In genomic region chr12:991350-992278, GRCh38 we compare ENCODE assay signal across 8 cellular contexts. TPM values are rescaled to one million over a fixed set of nuclear protein-coding genes. Genes with fewer than 3 reads are reported as not detected.
DNase-seq lines count a peak whose midpoint lies in the region; ATAC-seq and TF ChIP-seq lines count a peak whose summit lies in the region.

No MANE protein-coding gene starts in this region.

- TF ChIP-seq EP300 in suprapubic skin (IDR thresholded peaks at IDR 0.05), result no peak

- H3K4me3 ChIP-seq in RWPE2 (ENCODE audit: severe bottlenecking) (peak overlapping the region; percentile 92), lung (peak overlapping the region; percentile 70), suprapubic skin (peak overlapping the region; percentile 71)

- peak; percentile 5 for DNase-seq in activated CD8-positive, alpha-beta memory T cell treated with anti-CD3 and anti-CD28 coated beads, Interleukin-2, amount 50 U/mL, for 24 hours (ENCODE audit: extremely low read depth)
- DNase-seq in activated CD8-positive, alpha-beta memory T cell treated with anti-CD3 and anti-CD28 coated beads for 24 hours, result no peak
- DNase-seq in RWPE2 (ENCODE audit: low spot score), result no peak
- DNase-seq in dermis microvascular lymphatic vessel endothelial cell (ENCODE audit: low read depth in 2 of 2), result peak; percentile 18 to 65
- no peak for DNase-seq in lung (ENCODE audit: low spot score)
- peak; percentile 75 to 80 for DNase-seq in suprapubic skin (ENCODE audit: low spot score in 2 of 2)

- TF ChIP-seq CTCF in RWPE2 (IDR thresholded peaks at IDR 0.05; ENCODE audit: poor library complexity, severe bottlenecking) (no peak), lung (IDR thresholded peaks at IDR 0.05; ENCODE audit: control extremely low read depth, extremely low read depth) (no peak), suprapubic skin (IDR thresholded peaks at IDR 0.05) (no peak)

- H3K4me1 ChIP-seq in RWPE2 (ENCODE audit: insufficient read depth, poor library complexity, severe bottlenecking), result peaks cover 42% of the 10 kb centered on the region
- peaks cover 3 to 11% of the 10 kb centered on the region in 2 donors for H3K4me1 ChIP-seq in lung (ENCODE audit: control insufficient read depth in 2 of 2, insufficient read depth in 2 of 2, low read length in 2 of 2)
- peaks cover 38% of the 10 kb centered on the region for H3K4me1 ChIP-seq in suprapubic skin

- H3K9me3 ChIP-seq in RWPE2 (ENCODE audit: severe bottlenecking) (no peaks in the 10 kb centered on the region), lung (ENCODE audit: control insufficient read depth in 2 of 2, insufficient read depth in 1 of 2, low read length in 1 of 2) (no peaks in the 10 kb centered on the region), suprapubic skin (no peaks in the 10 kb centered on the region)

- H3K27ac ChIP-seq in RWPE2 (ENCODE audit: poor library complexity, severe bottlenecking) (peak overlapping the region; percentile 87), lung (ENCODE audit: low read depth in 1 of 2, low read length in 1 of 2) (peak overlapping the region; percentile 98 to 99), suprapubic skin (peak overlapping the region; percentile 98)

- H3K27me3 ChIP-seq in RWPE2 (ENCODE audit: insufficient read depth, poor library complexity, severe bottlenecking) (no peaks in the 10 kb centered on the region), lung (ENCODE audit: control insufficient read depth, insufficient read depth) (no peaks in the 10 kb centered on the region), suprapubic skin (no peaks in the 10 kb centered on the region)

- WGBS in lung, 2 donors, result 7 to 8% methylated on average over 32 to 48 of the region's 48 CpGs
- 4% methylated on average over 34 of the region's 48 CpGs for WGBS in suprapubic skin

- H3K36me3 ChIP-seq in RWPE2 (ENCODE audit: low read depth) (peaks cover 3% of the 10 kb centered on the region; the same call in 1 of the 2 replicates), lung (ENCODE audit: control insufficient read depth in 2 of 2, insufficient read depth in 2 of 2, low read length in 2 of 2) (no peaks in the 10 kb centered on the region), suprapubic skin (no peaks in the 10 kb centered on the region)

- ATAC-seq in HG03439 (IDR thresholded peaks at IDR 0.05; ENCODE audit: unreplicated experiment) (peak; percentile 31), RWPE2 (ENCODE audit: low read depth) (peak; percentile 50), lung (ENCODE audit: insufficient read depth, low FRiP score) (peak; percentile 17), GM21367 (IDR thresholded peaks at IDR 0.05; ENCODE audit: unreplicated experiment) (no peak)

- TF ChIP-seq POLR2A in suprapubic skin (IDR thresholded peaks at IDR 0.05), result no peak

RNA-seq across cellular contexts. Expression of gene ERC1, which starts 0.6 kb away (rescaled TPM):
- total RNA-seq in dermis microvascular lymphatic vessel endothelial cell (18.4 and 29.2 TPM in 2 replicates), lung (10 to 100 TPM; 67.2 to 78.2 TPM), suprapubic skin (10 to 100 TPM; 28.5 to 71.7 (median 38.5) TPM)
- 10 to 100 TPM in 1 of 2 donors, 1 to 10 TPM in 1; 7.4 to 12.5 TPM for polyA plus RNA-seq in lung

RNA-seq across cellular contexts. Expression of gene RAD52, which starts 42.1 kb away (rescaled TPM):
- total RNA-seq in dermis microvascular lymphatic vessel endothelial cell (4.2 and 7.5 TPM in 2 replicates), lung (10 to 100 TPM; 10.9 to 36.8 TPM), suprapubic skin (10 to 100 TPM in 3 of 4 donors, 1 to 10 TPM in 1; 6.0 to 28.4 (median 14.3) TPM)
- polyA plus RNA-seq in lung, result 1 to 10 TPM; 4.3 to 5.1 TPM

Comparison
In these comparisons a context has a peak if more than half of its experiments do, and no peak if none do; other contexts are left out.
1. DNase-seq: peak in activated CD8-positive, alpha-beta memory T cell treated with anti-CD3 and anti-CD28 coated beads, Interleukin-2, amount 50 U/mL, for 24 hours (single experiment), dermis microvascular lymphatic vessel endothelial cell (2 of 2) and suprapubic skin (2 of 2); none in activated CD8-positive, alpha-beta memory T cell treated with anti-CD3 and anti-CD28 coated beads for 24 hours (single experiment), RWPE2 (single experiment) and lung (single experiment).
2. Peak in every context shown above with its lines, with median percentiles within 50 percentile points of each other: H3K27ac ChIP-seq and H3K4me3 ChIP-seq.